Comparison of ENCODE assay signal across 21 cellular contexts in genomic region chr11:1460994-1461805, GRCh38. TPM values are rescaled to one million over a fixed set of nuclear protein-coding genes. Genes with fewer than 3 reads are reported as not detected.
A peak's percentile ranks its signal among the peaks of the same experiment; 100 is the strongest.
DNase-seq lines count a peak whose midpoint lies in the region; ATAC-seq, FAIRE-seq and TF ChIP-seq lines count a peak whose summit lies in the region.
"Had no signal": no experiment of that assay in that cellular context is flagged by ENCODE, and none has a peak within 500 bp of the region (broad histone marks: within the 10 kb centered on the region; RNA-seq: fewer than 3 reads in every experiment).

No MANE protein-coding gene starts in this region.

- ATAC-seq in HepG2 (no peak), right lobe of liver (no peak), foreskin keratinocyte (no peak), HG03354 (IDR thresholded peaks at IDR 0.05; ENCODE audit: poor library complexity, severe bottlenecking, unreplicated experiment) (no peak)
- ATAC-seq: A549; activated CD4-positive, alpha-beta T cell treated with anti-CD3 and anti-CD28 coated beads for 36 hours had no signal

- in situ Hi-C loops in HepG2 (cut with HindIII; ENCODE audit: extremely low pct_ligation_motif_present, low pct_unique_long_range_greater_than_20kb): no loop called here

- TF ChIP-seq POLR2A in HepG2 (IDR thresholded peaks at IDR 0.05; ENCODE audit: insufficient read depth in 1 of 2, low read depth in 2 of 2, low read length in 2 of 2): no peak
- TF ChIP-seq POLR2A in right lobe of liver (IDR thresholded peaks at IDR 0.05): no peak
- TF ChIP-seq POLR2A in sigmoid colon (IDR thresholded peaks at IDR 0.05): peak in 1 of 2 donors; percentile 10
- TF ChIP-seq POLR2A in vagina (IDR thresholded peaks at IDR 0.05): no peak

- POLR2A ChIA-PET in HepG2 (lab: Yijun Ruan, JAX): no interaction called here

- TF ChIP-seq RAD21 in HepG2 (CRISPR knock-in tag; IDR thresholded peaks at IDR 0.05): no peak

- TF ChIP-seq CTCF in HepG2 (CRISPR knock-in tag; IDR thresholded peaks at IDR 0.05) (no peak), right lobe of liver (IDR thresholded peaks at IDR 0.05) (no peak), foreskin keratinocyte (conservative IDR thresholded peaks at IDR 0.05) (peak; percentile 15), sigmoid colon (IDR thresholded peaks at IDR 0.05) (no peak), vagina (IDR thresholded peaks at IDR 0.05) (no peak)

- no peak overlapping the region for H3K9ac ChIP-seq in HepG2 (ENCODE audit: insufficient read depth, low read depth, low read length)
- H3K9ac ChIP-seq: BLaER1 treated with 17β-estradiol and CSF1 and Interleukin-3, amounts not matched to agents 10 nM and 100 nM had no signal

- no peak for TF ChIP-seq EP300 in HepG2 (IDR thresholded peaks at IDR 0.05; ENCODE audit: low read depth in 2 of 2, low read length in 2 of 2)
- no peak for TF ChIP-seq EP300 in HepG2 (CRISPR knock-in tag; IDR thresholded peaks at IDR 0.05; ENCODE audit: borderline replicate concordance)
- TF ChIP-seq EP300 in sigmoid colon (IDR thresholded peaks at IDR 0.05): no peak

- H3K27me3 ChIP-seq in HepG2 (ENCODE audit: control insufficient read depth in 1 of 2, insufficient read depth in 2 of 2, low read length in 2 of 2) (no peaks in the 10 kb centered on the region), right lobe of liver (no peaks in the 10 kb centered on the region), foreskin keratinocyte (peaks cover 14% of the 10 kb centered on the region), sigmoid colon (no peaks in the 10 kb centered on the region), vagina (no peaks in the 10 kb centered on the region)
- H3K27me3 ChIP-seq: BLaER1 treated with 17β-estradiol and CSF1 and Interleukin-3, amounts not matched to agents 10 nM and 100 nM had no signal

- DNase-seq in HepG2 (ENCODE audit: low spot score): no peak
- DNase-seq in right lobe of liver: no peak
- no peak for DNase-seq in foreskin keratinocyte
- peak; percentile 92 for DNase-seq in sigmoid colon
- no peak for DNase-seq in vagina (ENCODE audit: extremely low spot score in 2 of 2)
- no peak for DNase-seq in NCI-H2029 (lab: John Stamatoyannopoulos, UW)
- no peak for DNase-seq in T-helper 9 cell
- DNase-seq: activated CD4-positive, alpha-beta T cell treated with anti-CD3 and anti-CD28 coated beads for 36 hours; activated CD8-positive, alpha-beta memory T cell treated with anti-CD3 and anti-CD28 coated beads, Interleukin-2, amount 50 U/mL, for 4 hours; activated gamma-delta T cell treated with Interleukin-2 at 50 U/mL for 16 hours; cortex of kidney; islet precursor cell; Kasumi-1; NCI-H1417 treated with DMSO at 0.1 percent for 48 hours; NCI-H2171 treated with DMSO at 0.1 percent for 48 hours; NCI-H748 treated with DMSO at 0.1 percent for 48 hours had no signal

- no peaks in the 10 kb centered on the region for H3K79me2 ChIP-seq in HepG2 (ENCODE audit: insufficient read depth, low read length)

- CTCF ChIA-PET in HepG2 (lab: Yijun Ruan, JAX; ENCODE audit: low intra/inter-chr PET ratio, low total read pairs): no interaction called here

- H4K20me1 ChIP-seq in HepG2 (ENCODE audit: insufficient read depth, low read length): no peaks in the 10 kb centered on the region

- H3K4me1 ChIP-seq in HepG2 (ENCODE audit: insufficient read depth, low read length) (no peaks in the 10 kb centered on the region), right lobe of liver (no peaks in the 10 kb centered on the region), foreskin keratinocyte (no peaks in the 10 kb centered on the region), sigmoid colon (peaks cover 0 to 49% (median 45%) of the 10 kb centered on the region in 4 donors), vagina (peaks cover 37% of the 10 kb centered on the region)

- H3K36me3 ChIP-seq in HepG2 (replicated peaks in 1 of 2; ENCODE audit: control insufficient read depth in 1 of 2, insufficient read depth in 2 of 2, low read length in 2 of 2) (no peaks in the 10 kb centered on the region), right lobe of liver (no peaks in the 10 kb centered on the region), sigmoid colon (peaks cover 0 to 9% (median 0%) of the 10 kb centered on the region in 4 donors), vagina (no peaks in the 10 kb centered on the region)

- no TSS peak for BruUV-seq in HepG2 (replicated peaks; lab: Mats Ljungman, UMichigan)

- peaks cover 7% of the 10 kb centered on the region; the same call in 1 of the 2 replicates for H3K9me3 ChIP-seq in HepG2 (ENCODE audit: low read length)
- H3K9me3 ChIP-seq in right lobe of liver: no peaks in the 10 kb centered on the region
- H3K9me3 ChIP-seq in sigmoid colon: peaks cover 0 to 2% (median 0%) of the 10 kb centered on the region in 4 donors
- H3K9me3 ChIP-seq in vagina: no peaks in the 10 kb centered on the region
- H3K9me3 ChIP-seq: A549 had no signal

- no peak overlapping the region for H2AFZ ChIP-seq in HepG2 (ENCODE audit: low read length)

- FAIRE-seq in HepG2 (lab: Jason Lieb, UNC): no peak
- FAIRE-seq: A549, astrocyte had no signal

- no peak overlapping the region for H3K4me2 ChIP-seq in HepG2 (ENCODE audit: low read depth, low read length)
- H3K4me2 ChIP-seq: A549; BLaER1 treated with 17β-estradiol and CSF1 and Interleukin-3, amounts not matched to agents 10 nM and 100 nM; smooth muscle cell had no signal

- WGBS in HepG2 (ENCODE audit: low lambda C conversion rate): 85% methylated on average over 37 of the region's 50 CpGs
- WGBS in right lobe of liver (ENCODE audit: insufficient coverage, low coverage, low lambda C conversion rate, missing lambda C conversion rate): 83% methylated on average over 6 of the region's 50 CpGs
- 47 to 68% methylated on average over 50 of the region's 50 CpGs for WGBS in sigmoid colon, 2 donors

- no peak overlapping the region for H3K27ac ChIP-seq in HepG2 (ENCODE audit: extremely low read length, insufficient read depth, low read length)
- H3K27ac ChIP-seq in right lobe of liver: no peak overlapping the region
- no peak overlapping the region for H3K27ac ChIP-seq in foreskin keratinocyte
- H3K27ac ChIP-seq in sigmoid colon: peak overlapping the region; percentile 86 to 94 (median 94)
- peak overlapping the region; percentile 78 for H3K27ac ChIP-seq in vagina
- H3K27ac ChIP-seq: A549; BLaER1 treated with 17β-estradiol and CSF1 and Interleukin-3, amounts not matched to agents 10 nM and 100 nM had no signal

- intact Hi-C loops in HepG2 (cut with micrococcal nuclease; ENCODE audit: unreplicated experiment) (no loop called here), right lobe of liver (cut with DNase I) (no loop called here), sigmoid colon (cut with DNase I) (loop anchor here (2.0 to 10.0 kb wide), 4 partner anchors 22 to 924 kb away; no protein-coding TSS in a partner anchor), vagina (cut with DNase I) (no loop called here)

- H3K4me3 ChIP-seq in HepG2 (replicated peaks in 1 of 3; ENCODE audit: insufficient read depth in 1 of 3, low read depth in 2 of 3, low read length in 3 of 3) (no peak overlapping the region), right lobe of liver (no peak overlapping the region), sigmoid colon (peak overlapping the region; percentile 41 to 55 (median 48)), vagina (peak overlapping the region; percentile 32 to 54)
- H3K4me3 ChIP-seq: A549; BLaER1 treated with 17β-estradiol and CSF1 and Interleukin-3, amounts not matched to agents 10 nM and 100 nM; smooth muscle cell had no signal

TF ChIP-seq in HepG2, 621 proteins besides CTCF, POLR2A, EP300 and RAD21 (continues in another document):
- no peak for TF ChIP-seq CENPX (CRISPR knock-in tag; IDR thresholded peaks at IDR 0.05)
- no peak for TF ChIP-seq ZNF562 (CRISPR knock-in tag; IDR thresholded peaks at IDR 0.05; ENCODE audit: borderline replicate concordance)
- TF ChIP-seq RORA (CRISPR knock-in tag; IDR thresholded peaks at IDR 0.05): no peak

RNA-seq across cellular contexts. Expression of gene MOB2, which starts 25.4 kb away (rescaled TPM):
- total RNA-seq in HepG2 (2016; rRNA removed; fragmentation: Illumina TruSeq; extraction: Trizol) (21.8 and 22.3 TPM in 2 replicates), right lobe of liver (10 to 100 TPM in 5 of 6 experiments, 1 to 10 TPM in 1; 8.5 to 17.0 (median 14.1) TPM), foreskin keratinocyte (35.6 and 38.5 TPM in 2 replicates), sigmoid colon (10 to 100 TPM; 68.6 to 88.9 (median 71.5) TPM), vagina (34.1 TPM)
- 10.4 and 12.3 TPM in 2 replicates for total RNA-seq in HepG2 (2016; cell fraction: cytosol; rRNA removed; fragmentation: Illumina TruSeq; extraction: Trizol; ENCODE audit: low read depth)
- 21.2 and 23.8 TPM in 2 replicates for total RNA-seq in HepG2 (2016; cell fraction: insoluble cytoplasmic fraction; rRNA removed; fragmentation: Illumina TruSeq; extraction: Trizol)
- 16.9 and 20.1 TPM in 2 replicates for total RNA-seq in HepG2 (2016; cell fraction: membrane; rRNA removed; fragmentation: Illumina TruSeq; extraction: Trizol)
- 12.2 and 12.9 TPM in 2 replicates for total RNA-seq in HepG2 (2016; cell fraction: nucleus; rRNA removed; fragmentation: Illumina TruSeq; extraction: Trizol)
- polyA plus RNA-seq in HepG2 (2011; rRNA removed) (27.7 and 37.6 TPM in 2 replicates), foreskin keratinocyte (30.6 and 36.5 TPM in 2 replicates), sigmoid colon (10 to 100 TPM; 46.2 to 55.0 (median 53.5) TPM)
- 24.6 and 33.1 TPM in 2 replicates for polyA plus RNA-seq in HepG2 (2011; cell fraction: cytosol; rRNA removed)
- 72.4 and 74.8 TPM in 2 replicates for polyA plus RNA-seq in HepG2 (2011; cell fraction: nucleus; rRNA removed)
- polyA plus RNA-seq in HepG2 (2012): 15.8 and 25.3 TPM in 2 replicates
- polyA plus RNA-seq in HepG2 (2016; cell fraction: cytosol; fragmentation: Illumina TruSeq; extraction: Trizol; ENCODE audit: low read depth): 8.6 and 10.0 TPM in 2 replicates
- 23.8 and 24.4 TPM in 2 replicates for polyA plus RNA-seq in HepG2 (2016; cell fraction: insoluble cytoplasmic fraction; fragmentation: Illumina TruSeq; extraction: Trizol; ENCODE audit: low read depth)
- 15.0 and 16.7 TPM in 2 replicates for polyA plus RNA-seq in HepG2 (2016; cell fraction: membrane; fragmentation: Illumina TruSeq; extraction: Trizol; ENCODE audit: low read depth)
- 23.4 and 24.8 TPM in 2 replicates for polyA plus RNA-seq in HepG2 (2016; cell fraction: nucleus; fragmentation: Illumina TruSeq; extraction: Trizol; ENCODE audit: insufficient read depth, low read depth)
- polyA minus RNA-seq in HepG2 (2011; rRNA and poly(A)+ RNA removed; ENCODE audit: low replicate concordance): 21.3 and 36.0 TPM in 2 replicates
- 7.4 and 16.7 TPM in 2 replicates for polyA minus RNA-seq in HepG2 (2011; cell fraction: cytosol; rRNA and poly(A)+ RNA removed)
- 8.7 and 9.8 TPM in 2 replicates for polyA minus RNA-seq in HepG2 (2011; cell fraction: nucleus; rRNA and poly(A)+ RNA removed)

Comparison
In these comparisons a context has a peak if more than half of its experiments do, and no peak if none do; other contexts are left out.
1. H3K27ac ChIP-seq: peak in sigmoid colon (4 of 4) and vagina (single experiment); none in HepG2 (single experiment), right lobe of liver (0 of 3) and foreskin keratinocyte (single experiment).
2. H3K4me3 ChIP-seq: peak in sigmoid colon (4 of 4) and vagina (2 of 2); none in HepG2 (0 of 3) and right lobe of liver (0 of 3).